8 cellular contexts compared by ENCODE assay signal in genomic region chrX:154380153-154380552, GRCh38. TPM values are rescaled to one million over a fixed set of nuclear protein-coding genes. Genes with fewer than 3 reads are reported as not detected.
DNase-seq lines count a peak whose midpoint lies in the region; ATAC-seq and TF ChIP-seq lines count a peak whose summit lies in the region.

No MANE protein-coding gene starts in this region.

- H3K4me1 ChIP-seq in ES-I3 (ENCODE audit: insufficient read depth, low read length) (peaks cover 12% of the 10 kb centered on the region), SJSA1 (replicated peaks) (peaks cover 58% of the 10 kb centered on the region), psoas muscle (no peaks in the 10 kb centered on the region)

- H3K9me3 ChIP-seq in ES-I3 (ENCODE audit: control insufficient read depth, insufficient read depth, low read length): no peaks in the 10 kb centered on the region
- no peaks in the 10 kb centered on the region for H3K9me3 ChIP-seq in SJSA1 (replicated peaks)
- no peaks in the 10 kb centered on the region for H3K9me3 ChIP-seq in psoas muscle

- intact Hi-C loops in psoas muscle (cut with DNase I): no loop called here

- H3K27me3 ChIP-seq in SJSA1 (replicated peaks): no peaks in the 10 kb centered on the region
- no peaks in the 10 kb centered on the region for H3K27me3 ChIP-seq in psoas muscle (ENCODE audit: insufficient read depth in 3 of 3, low read length in 2 of 3)

- TF ChIP-seq CTCF in fibroblast of pulmonary artery (IDR thresholded peaks at IDR 0.05; ENCODE audit: low read length, missing control alignments) (no peak), psoas muscle (IDR thresholded peaks at IDR 0.05) (no peak)

- H3K9ac ChIP-seq in ES-I3 (ENCODE audit: low read depth, low read length): peak overlapping the region; percentile 74

- ATAC-seq in psoas muscle: no peak
- no peak for ATAC-seq in HG03097 (IDR thresholded peaks at IDR 0.05; ENCODE audit: low FRiP score, unreplicated experiment)
- ATAC-seq in HG02870 (IDR thresholded peaks at IDR 0.05; ENCODE audit: unreplicated experiment): no peak

- H3K36me3 ChIP-seq in ES-I3 (ENCODE audit: insufficient read depth, low read length): peaks cover 7% of the 10 kb centered on the region
- H3K36me3 ChIP-seq in SJSA1: peaks cover 25% of the 10 kb centered on the region
- H3K36me3 ChIP-seq in psoas muscle (ENCODE audit: insufficient read depth in 1 of 2, low read depth in 1 of 2): peaks cover 0 to 5% of the 10 kb centered on the region in 2 donors

- H3K27ac ChIP-seq in SJSA1 (peak overlapping the region; percentile 91), psoas muscle (peak overlapping the region; percentile 95)

- DNase-seq in SJSA1 (ENCODE audit: low read depth in 1 of 2, low spot score in 2 of 2) (no peak), fibroblast of pulmonary artery (ENCODE audit: low read depth) (no peak), psoas muscle (no peak), dermis blood vessel endothelial cell (no peak), islet precursor cell (no peak)

- peak overlapping the region; percentile 77 for H3K4me3 ChIP-seq in SJSA1
- peak overlapping the region; percentile 70 for H3K4me3 ChIP-seq in fibroblast of pulmonary artery (replicated peaks; ENCODE audit: low read depth, low read length)
- H3K4me3 ChIP-seq in psoas muscle: peak overlapping the region; percentile 76

- WGBS in psoas muscle, 3 donors: 30 to 43% (median 35%) methylated on average over 10 to 13 of the region's 13 CpGs

RNA-seq across cellular contexts. Expression of gene EMD, which starts 1.1 kb away (rescaled TPM):
- total RNA-seq in SJSA1 (2014; rRNA removed; shearing (Covaris generic)): 17.7 and 42.3 TPM in 2 replicates
- total RNA-seq in psoas muscle (10 to 100 TPM; 61.1 to 78.2 (median 66.5) TPM), dermis blood vessel endothelial cell (10.6 and 17.2 TPM in 2 replicates)
- 100 to 1,000 TPM in 1 of 3 donors, 10 to 100 TPM in 2; 91.6 to 101 (median 94.9) TPM for polyA plus RNA-seq in psoas muscle

RNA-seq across cellular contexts. Expression of gene FLNA, which starts 5.7 kb away (rescaled TPM):
- total RNA-seq in SJSA1 (2014; rRNA removed; shearing (Covaris generic)): 918 and 1,686 TPM in 2 replicates
- 10 to 100 TPM; 66.9 to 92.5 (median 76.4) TPM for total RNA-seq in psoas muscle
- 100 to 1,000 TPM in 1 of 3 donors, 10 to 100 TPM in 2; 45.7 to 106 (median 56.0) TPM for polyA plus RNA-seq in psoas muscle
- total RNA-seq in dermis blood vessel endothelial cell: 1,387 and 2,587 TPM in 2 replicates

RNA-seq across cellular contexts. Expression of gene RPL10, which starts 18.0 kb away (rescaled TPM):
- 1,843 and 4,201 TPM in 2 replicates for total RNA-seq in SJSA1 (2014; rRNA removed; shearing (Covaris generic))
- total RNA-seq in psoas muscle (1,000 to 10,000 TPM; 1,403 to 2,633 (median 2,325) TPM), dermis blood vessel endothelial cell (3,745 and 6,057 TPM in 2 replicates)
- 1,000 to 10,000 TPM; 4,938 to 5,433 (median 5,248) TPM for polyA plus RNA-seq in psoas muscle

RNA-seq across cellular contexts. Expression of gene DNASE1L1, which starts 28.9 kb away (rescaled TPM):
- 30.9 and 41.8 TPM in 2 replicates for total RNA-seq in SJSA1 (2014; rRNA removed; shearing (Covaris generic))
- 100 to 1,000 TPM in 2 of 4 donors, 10 to 100 TPM in 2; 72.6 to 149 (median 111) TPM for total RNA-seq in psoas muscle
- polyA plus RNA-seq in psoas muscle: 10 to 100 TPM; 42.2 to 75.1 (median 71.1) TPM
- total RNA-seq in dermis blood vessel endothelial cell: 105 and 111 TPM in 2 replicates

RNA-seq across cellular contexts. Expression of gene TAFAZZIN, which starts 31.2 kb away (rescaled TPM):
- 11.3 and 17.7 TPM in 2 replicates for total RNA-seq in SJSA1 (2014; rRNA removed; shearing (Covaris generic))
- total RNA-seq in psoas muscle (10 to 100 TPM; 17.7 to 25.5 (median 23.6) TPM), dermis blood vessel endothelial cell (20.8 and 25.9 TPM in 2 replicates)
- 10 to 100 TPM; 19.2 to 21.8 (median 20.7) TPM for polyA plus RNA-seq in psoas muscle
